Comparison of ENCODE assay signal across 8 cellular contexts in genomic region chr5:1666812-1667588, GRCh38.
DNase-seq lines count a peak whose midpoint lies in the region; ATAC-seq, FAIRE-seq and TF ChIP-seq lines count a peak whose summit lies in the region.

No MANE protein-coding gene starts in this region.

- H3K36me3 Mint-ChIP-seq in CD8-positive, alpha-beta T cell = no peaks in the 10 kb centered on the region
- H3K36me3 Mint-ChIP-seq in WTC11 = no peaks in the 10 kb centered on the region
- H3K36me3 Mint-ChIP-seq in natural killer cell treated with Interleukin-12 subunit alpha and Interleukin-12 subunit beta and Interleukin-15 and Interleukin-18, amount 100 ng/mL, for 72 hours = peaks cover 7% of the 10 kb centered on the region

- no peak overlapping the region for H3K4me3 ChIP-seq in CD8-positive, alpha-beta T cell (ENCODE audit: low read depth, low read length)
- H3K4me3 ChIP-seq in HFF-Myc (replicated peaks; ENCODE audit: low read depth, low read length) = no peak overlapping the region
- no peak overlapping the region for H3K4me3 ChIP-seq in endothelial cell of umbilical vein (replicated peaks in 1 of 3; ENCODE audit: insufficient read depth in 1 of 3, low read depth in 1 of 3, low read length in 3 of 3)

- peaks cover 12% of the 10 kb centered on the region for H3K4me1 ChIP-seq in CD8-positive, alpha-beta T cell (ENCODE audit: insufficient read depth, low read length)
- H3K4me1 ChIP-seq in endothelial cell of umbilical vein (ENCODE audit: control insufficient read depth, extremely low read depth, insufficient read depth, low read length) = no peaks in the 10 kb centered on the region

- peaks cover 61% of the 10 kb centered on the region for H3K27me3 Mint-ChIP-seq in CD8-positive, alpha-beta T cell (ENCODE audit: low read depth)
- H3K27me3 Mint-ChIP-seq in WTC11 (ENCODE audit: low read depth) = peaks cover 35% of the 10 kb centered on the region
- peaks cover 42 to 56% of the 10 kb centered on the region in 2 donors for H3K27me3 Mint-ChIP-seq in natural killer cell treated with Interleukin-12 subunit alpha and Interleukin-12 subunit beta and Interleukin-15 and Interleukin-18, amount 100 ng/mL, for 72 hours

- intact Hi-C loops in CD8-positive, alpha-beta T cell (cut with DNase I, micrococcal nuclease) = loop anchor here (2.0 to 5.0 kb wide), 3 partner anchors 350 to 372 kb away; no protein-coding TSS in a partner anchor
- intact Hi-C loops in endothelial cell of umbilical vein (cut with micrococcal nuclease) = loop anchor here (5.0 kb wide), 1 partner anchor 350 kb away; no protein-coding TSS in a partner anchor

- no peak overlapping the region for H2AFZ ChIP-seq in endothelial cell of umbilical vein (ENCODE audit: low read depth, low read length)

- FAIRE-seq in endothelial cell of umbilical vein (lab: Jason Lieb, UNC) = no peak

- H3K27ac Mint-ChIP-seq in CD8-positive, alpha-beta T cell = no peak overlapping the region
- no peak overlapping the region for H3K27ac Mint-ChIP-seq in WTC11
- H3K27ac Mint-ChIP-seq in natural killer cell treated with Interleukin-12 subunit alpha and Interleukin-12 subunit beta and Interleukin-15 and Interleukin-18, amount 100 ng/mL, for 72 hours = no peak overlapping the region

- ATAC-seq in CD8-positive, alpha-beta T cell = peak; percentile 74
- ATAC-seq in WTC11 = peak; percentile 49
- peak in 1 of 2 donors; percentile 50 for ATAC-seq in natural killer cell treated with Interleukin-12 subunit alpha and Interleukin-12 subunit beta and Interleukin-15 and Interleukin-18, amount 100 ng/mL, for 72 hours

- POLR2A ChIA-PET in CD8-positive, alpha-beta T cell (lab: Charles Lee) = no interaction called here
- POLR2A ChIA-PET in WTC11 (lab: Charles Lee) (no interaction called here), endothelial cell of umbilical vein (lab: Charles Lee) (no interaction called here)

- H3K9me3 Mint-ChIP-seq in CD8-positive, alpha-beta T cell = no peaks in the 10 kb centered on the region
- H3K9me3 Mint-ChIP-seq in WTC11 = peaks cover 11% of the 10 kb centered on the region
- no peaks in the 10 kb centered on the region for H3K9me3 Mint-ChIP-seq in natural killer cell treated with Interleukin-12 subunit alpha and Interleukin-12 subunit beta and Interleukin-15 and Interleukin-18, amount 100 ng/mL, for 72 hours

- no peak overlapping the region for H3K4me2 ChIP-seq in endothelial cell of umbilical vein (ENCODE audit: insufficient read depth, low read length)

- dilution Hi-C loops in endothelial cell of umbilical vein (cut with MboI; ENCODE audit: extremely low pct_ligation_motif_present, low sequenced_read_pairs) = no loop called here

- CTCF ChIA-PET in CD8-positive, alpha-beta T cell (lab: Charles Lee) = no interaction called here
- CTCF ChIA-PET in WTC11 (lab: Charles Lee) = interaction anchor here (0.6 to 1.4 kb wide), 4 partner anchors 14 to 135 kb away, joined by 3 to 4 read pairs (median 4); no protein-coding TSS in a partner anchor
- CTCF ChIA-PET in endothelial cell of umbilical vein (lab: Charles Lee) = no interaction called here

- no peaks in the 10 kb centered on the region for H4K20me1 ChIP-seq in endothelial cell of umbilical vein (replicated peaks; ENCODE audit: control insufficient read depth, extremely low read depth, insufficient read depth, low read length)

- no peak for TF ChIP-seq POLR2A in endothelial cell of umbilical vein (IDR thresholded peaks at IDR 0.05; ENCODE audit: low read depth, low read length)

- H3K4me3 Mint-ChIP-seq in CD8-positive, alpha-beta T cell = peak overlapping the region; percentile 35
- H3K4me3 Mint-ChIP-seq in WTC11 = peak overlapping the region; percentile 59
- H3K4me3 Mint-ChIP-seq in natural killer cell treated with Interleukin-12 subunit alpha and Interleukin-12 subunit beta and Interleukin-15 and Interleukin-18, amount 100 ng/mL, for 72 hours = peak overlapping the region; percentile 1

- no peaks in the 10 kb centered on the region for H3K9me1 ChIP-seq in endothelial cell of umbilical vein (replicated peaks; ENCODE audit: control insufficient read depth, extremely low read depth, insufficient read depth, low read length)

- peaks cover 20% of the 10 kb centered on the region for H3K4me1 Mint-ChIP-seq in CD8-positive, alpha-beta T cell (ENCODE audit: low read depth)
- H3K4me1 Mint-ChIP-seq in WTC11 = peaks cover 17% of the 10 kb centered on the region
- H3K4me1 Mint-ChIP-seq in natural killer cell treated with Interleukin-12 subunit alpha and Interleukin-12 subunit beta and Interleukin-15 and Interleukin-18, amount 100 ng/mL, for 72 hours (ENCODE audit: low read depth in 2 of 2) = peaks cover 9 to 11% of the 10 kb centered on the region in 2 donors

- H3K9me3 ChIP-seq in CD8-positive, alpha-beta T cell (ENCODE audit: low read length) = no peaks in the 10 kb centered on the region
- no peaks in the 10 kb centered on the region for H3K9me3 ChIP-seq in endothelial cell of umbilical vein (replicated peaks; ENCODE audit: control insufficient read depth, insufficient read depth, low read length)

- peaks cover 13% of the 10 kb centered on the region for H3K27me3 ChIP-seq in CD8-positive, alpha-beta T cell (ENCODE audit: insufficient read depth, low read length)
- peaks cover 18 to 21% of the 10 kb centered on the region in 2 experiments for H3K27me3 ChIP-seq in endothelial cell of umbilical vein (ENCODE audit: control insufficient read depth in 2 of 2, insufficient read depth in 2 of 2, low read length in 2 of 2)

- TF ChIP-seq CTCF in CD8-positive, alpha-beta T cell (IDR thresholded peaks at IDR 0.05) = peak; percentile 38
- TF ChIP-seq CTCF in HFF-Myc (IDR thresholded peaks at IDR 0.05; ENCODE audit: low read depth, low read length, missing control alignments) (peak; percentile 25), WTC11 (IDR thresholded peaks at IDR 0.05) (peak; percentile 56; the same call in 1 of the 2 replicates), endothelial cell of umbilical vein (IDR thresholded peaks at IDR 0.05; ENCODE audit: extremely low read depth in 1 of 2, insufficient read depth in 1 of 2, low read depth in 1 of 2, low read length in 2 of 2) (peak; percentile 11 to 46)

- no peaks in the 10 kb centered on the region for H3K36me3 ChIP-seq in CD8-positive, alpha-beta T cell (ENCODE audit: insufficient read depth, low read length)
- no peaks in the 10 kb centered on the region for H3K36me3 ChIP-seq in endothelial cell of umbilical vein (ENCODE audit: control insufficient read depth in 2 of 2, extremely low read depth in 1 of 2, insufficient read depth in 2 of 2, low read length in 2 of 2)

- BruUV-seq in endothelial cell of umbilical vein (replicated peaks; lab: Mats Ljungman, UMichigan) = no TSS peak

- no peak overlapping the region for H3K27ac ChIP-seq in CD8-positive, alpha-beta T cell (ENCODE audit: low read depth, low read length)
- no peak overlapping the region for H3K27ac ChIP-seq in endothelial cell of umbilical vein (ENCODE audit: insufficient read depth, low read depth, low read length)

- no peak overlapping the region for H3K9ac ChIP-seq in endothelial cell of umbilical vein (replicated peaks; ENCODE audit: extremely low read depth, insufficient read depth, low read length)

- H3K79me2 ChIP-seq in endothelial cell of umbilical vein (ENCODE audit: control insufficient read depth, insufficient read depth, low read length) = no peaks in the 10 kb centered on the region

- peak in 6 of 7 experiments; percentile 26 to 67 (median 43) for DNase-seq in CD8-positive, alpha-beta T cell
- DNase-seq in HFF-Myc (ENCODE audit: extremely low read depth, low read depth) = no peak
- DNase-seq in WTC11 (ENCODE audit: low spot score) = peak; percentile 88
- no peak for DNase-seq in endothelial cell of umbilical vein (ENCODE audit: low read depth, low spot score)
- DNase-seq in natural killer cell treated with Interleukin-12 subunit alpha and Interleukin-12 subunit beta and Interleukin-15 and Interleukin-18, amount 100 ng/mL, for 72 hours (ENCODE audit: low spot score) = no peak
- no peak for DNase-seq in globus pallidus (ENCODE audit: low spot score)
- no peak for DNase-seq in OCI-M2 (lab: John Stamatoyannopoulos, UW; ENCODE audit: unreplicated experiment)
- no peak for DNase-seq in occipital lobe (lab: John Stamatoyannopoulos, UW)

TF ChIP-seq in WTC11, 78 proteins besides CTCF, POLR2A, EP300 and RAD21 (continues in another document):
- TF ChIP-seq ZNF423 (CRISPR knock-in tag; IDR thresholded peaks at IDR 0.05) (peak; percentile 59; the same call in 1 of the 2 replicates), ZBTB21 (CRISPR knock-in tag; IDR thresholded peaks at IDR 0.05; ENCODE audit: borderline replicate concordance) (no peak), NFATC4 (CRISPR knock-in tag; IDR thresholded peaks at IDR 0.05) (no peak), ZNF263 (CRISPR knock-in tag; IDR thresholded peaks at IDR 0.05; ENCODE audit: low read depth) (peak; percentile 86), ZNF121 (CRISPR knock-in tag; IDR thresholded peaks at IDR 0.05) (peak; percentile 68), PREB (CRISPR knock-in tag; IDR thresholded peaks at IDR 0.05; ENCODE audit: borderline replicate concordance) (no peak)

TF ChIP-seq in endothelial cell of umbilical vein, 7 proteins besides CTCF, POLR2A, EP300 and RAD21:
- TF ChIP-seq FOS (IDR thresholded peaks at IDR 0.05; ENCODE audit: borderline replicate concordance, insufficient read depth, low read length) = no peak
- peak; percentile 8 for TF ChIP-seq EZH2 (IDR thresholded peaks at IDR 0.05; ENCODE audit: borderline replicate concordance, low read depth, low read length, severe bottlenecking)

Comparison
In these comparisons a context has a peak if more than half of its experiments do, and no peak if none do; other contexts are left out.
1. DNase-seq: peak in CD8-positive, alpha-beta T cell (6 of 7) and WTC11 (single experiment); none in HFF-Myc (single experiment), endothelial cell of umbilical vein (single experiment), natural killer cell treated with Interleukin-12 subunit alpha and Interleukin-12 subunit beta and Interleukin-15 and Interleukin-18, amount 100 ng/mL, for 72 hours (single experiment), globus pallidus (single experiment), OCI-M2 (single experiment) and occipital lobe (single experiment).
2. H3K4me3 Mint-ChIP-seq: peak in every context shown above with its lines; median percentile 59 in WTC11; 35 in CD8-positive, alpha-beta T cell; 1 in natural killer cell treated with Interleukin-12 subunit alpha and Interleukin-12 subunit beta and Interleukin-15 and Interleukin-18, amount 100 ng/mL, for 72 hours.
3. Peak in every context shown above with its lines, with median percentiles within 50 percentile points of each other: CTCF ChIP-seq.